In the genomic region with DNA sequence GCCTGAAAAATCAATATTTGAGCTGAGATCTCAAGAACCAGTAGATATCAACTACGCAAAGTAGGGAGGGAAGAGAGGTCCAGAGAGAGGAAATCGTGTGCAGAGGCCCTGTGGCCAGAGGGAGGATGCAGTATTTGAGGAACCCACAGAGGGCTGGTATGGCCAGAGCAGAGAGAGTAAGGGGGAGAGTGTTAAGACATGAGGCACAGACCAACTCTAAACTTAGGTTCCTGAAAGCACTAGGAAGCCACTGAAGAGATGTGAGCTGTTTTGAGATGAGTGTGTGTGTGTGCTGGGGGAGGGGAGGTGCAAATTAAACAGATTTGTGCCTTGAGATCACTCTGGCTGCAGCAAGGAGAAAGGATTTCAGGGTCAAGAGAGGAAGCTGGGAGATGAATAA, we compare ENCODE assay signal across 14 cellular contexts. TPM values are rescaled to one million over a fixed set of nuclear protein-coding genes. Genes with fewer than 3 reads are reported as not detected.
DNase-seq lines count a peak whose midpoint lies in the region; ATAC-seq and TF ChIP-seq lines count a peak whose summit lies in the region.
"Had no signal": no experiment of that assay in that cellular context is flagged by ENCODE, and none has a peak within 500 bp of the region (broad histone marks: within the 10 kb centered on the region; RNA-seq: fewer than 3 reads in every experiment).

No MANE protein-coding gene starts in this region.

- no peaks in the 10 kb centered on the region for H3K27me3 ChIP-seq in naive thymus-derived CD4-positive, alpha-beta T cell (ENCODE audit: control insufficient read depth in 2 of 2, insufficient read depth in 2 of 2, low read length in 2 of 2)
- no peaks in the 10 kb centered on the region for H3K27me3 ChIP-seq in Karpas-422 (ENCODE audit: low read length)
- H3K27me3 ChIP-seq: sigmoid colon had no signal

- no peaks in the 10 kb centered on the region for H3K36me3 ChIP-seq in naive thymus-derived CD4-positive, alpha-beta T cell (ENCODE audit: control insufficient read depth in 2 of 3, insufficient read depth in 3 of 3, low read length in 3 of 3)
- no peaks in the 10 kb centered on the region for H3K36me3 ChIP-seq in Karpas-422 (ENCODE audit: insufficient read depth, low read length)
- H3K36me3 ChIP-seq: sigmoid colon had no signal

- H3K4me2 ChIP-seq in Karpas-422 (ENCODE audit: low read depth, low read length, poor library complexity, severe bottlenecking), result no peak overlapping the region

- no peak overlapping the region for H3K4me3 ChIP-seq in naive thymus-derived CD4-positive, alpha-beta T cell (ENCODE audit: low read length)
- no peak overlapping the region for H3K4me3 ChIP-seq in Karpas-422 (ENCODE audit: low read length)
- H3K4me3 ChIP-seq: sigmoid colon had no signal

- no peak overlapping the region for H3K27ac ChIP-seq in naive thymus-derived CD4-positive, alpha-beta T cell (ENCODE audit: low read depth, low read length)
- H3K27ac ChIP-seq in Karpas-422 (ENCODE audit: low read length), result no peak overlapping the region
- H3K27ac ChIP-seq: sigmoid colon had no signal

- TF ChIP-seq CTCF in osteocyte (IDR thresholded peaks at IDR 0.05), result no peak

- H3K9me3 Mint-ChIP-seq in naive thymus-derived CD4-positive, alpha-beta T cell, result peaks cover 0 to 1% (median 0%) of the 10 kb centered on the region in 11 donors
- H3K9me3 Mint-ChIP-seq in osteocyte (ENCODE audit: unreplicated experiment), result no peaks in the 10 kb centered on the region

- no peaks in the 10 kb centered on the region for H3K9me3 ChIP-seq in naive thymus-derived CD4-positive, alpha-beta T cell (ENCODE audit: control insufficient read depth in 2 of 3, low read length in 3 of 3)
- no peaks in the 10 kb centered on the region for H3K9me3 ChIP-seq in Karpas-422 (ENCODE audit: low read length)
- H3K9me3 ChIP-seq: sigmoid colon had no signal

- ATAC-seq in GM21576 (IDR thresholded peaks at IDR 0.05; ENCODE audit: unreplicated experiment) (peak; percentile 79), HG03378 (IDR thresholded peaks at IDR 0.05; ENCODE audit: unreplicated experiment) (peak; percentile 81)
- peak; percentile 48 for ATAC-seq in naive thymus-derived CD4-positive, alpha-beta T cell

- no peak overlapping the region for H3K4me3 Mint-ChIP-seq in naive thymus-derived CD4-positive, alpha-beta T cell
- H3K4me3 Mint-ChIP-seq in osteocyte (ENCODE audit: unreplicated experiment), result no peak overlapping the region

- H3K27me3 Mint-ChIP-seq in naive thymus-derived CD4-positive, alpha-beta T cell, result peaks cover 0 to 4% (median 0%) of the 10 kb centered on the region in 5 donors
- H3K27me3 Mint-ChIP-seq in osteocyte (ENCODE audit: unreplicated experiment), result peaks cover 51% of the 10 kb centered on the region

- no peaks in the 10 kb centered on the region for H3K36me3 Mint-ChIP-seq in naive thymus-derived CD4-positive, alpha-beta T cell
- H3K36me3 Mint-ChIP-seq in osteocyte (ENCODE audit: unreplicated experiment), result no peaks in the 10 kb centered on the region

- H3K79me2 ChIP-seq in Karpas-422 (ENCODE audit: low read length), result no peaks in the 10 kb centered on the region

- no peak overlapping the region for H2AFZ ChIP-seq in Karpas-422 (ENCODE audit: low read length)

- H3K4me1 ChIP-seq in naive thymus-derived CD4-positive, alpha-beta T cell (ENCODE audit: control insufficient read depth in 2 of 2, insufficient read depth in 2 of 2, low read length in 2 of 2), result no peaks in the 10 kb centered on the region
- H3K4me1 ChIP-seq in Karpas-422 (ENCODE audit: low read length), result peaks cover 5% of the 10 kb centered on the region; the same call in 1 of the 2 replicates
- H3K4me1 ChIP-seq: sigmoid colon had no signal

- peak overlapping the region in 1 of 9 donors; percentile 56 for H3K27ac Mint-ChIP-seq in naive thymus-derived CD4-positive, alpha-beta T cell
- H3K27ac Mint-ChIP-seq in osteocyte (ENCODE audit: unreplicated experiment), result no peak overlapping the region

- no peaks in the 10 kb centered on the region for H4K20me1 ChIP-seq in Karpas-422 (ENCODE audit: insufficient read depth, low read depth, low read length)

- CTCF ChIA-PET in naive thymus-derived CD4-positive, alpha-beta T cell (lab: Charles Lee), result no interaction called here

- peak; percentile 65 for DNase-seq in SKM-1 treated with dmso at 0.1 percent for 144 hours (lab: John Stamatoyannopoulos, UW; ENCODE audit: unreplicated experiment)
- no peak for DNase-seq in SKM-1 (lab: John Stamatoyannopoulos, UW; ENCODE audit: unreplicated experiment)
- no peak for DNase-seq in naive thymus-derived CD4-positive, alpha-beta T cell
- no peak for DNase-seq in occipital lobe (lab: John Stamatoyannopoulos, UW)
- DNase-seq in Karpas-422, result no peak
- no peak for DNase-seq in osteocyte (ENCODE audit: extremely low spot score, unreplicated experiment)
- DNase-seq: activated effector memory CD4-positive, alpha-beta T cell treated with Interleukin-2 at 50 U/mL for 16 hours; glutamatergic neuron; HCEC 1CT; sigmoid colon had no signal

- H3K9ac ChIP-seq in Karpas-422 (ENCODE audit: low read length), result no peak overlapping the region

- H3K4me1 Mint-ChIP-seq in naive thymus-derived CD4-positive, alpha-beta T cell, result peaks cover 0 to 9% (median 0%) of the 10 kb centered on the region in 7 donors
- no peaks in the 10 kb centered on the region for H3K4me1 Mint-ChIP-seq in osteocyte (ENCODE audit: unreplicated experiment)

- no peaks in the 10 kb centered on the region for H3K9me2 ChIP-seq in Karpas-422 (replicated peaks; ENCODE audit: insufficient read depth, low read length)

- POLR2A ChIA-PET in naive thymus-derived CD4-positive, alpha-beta T cell (lab: Charles Lee), result no interaction called here

- intact Hi-C loops in naive thymus-derived CD4-positive, alpha-beta T cell (cut with micrococcal nuclease), result no loop called here

RNA-seq across cellular contexts. Expression of a gene that starts 10.9 kb away (rescaled TPM):
- total RNA-seq in naive thymus-derived CD4-positive, alpha-beta T cell, result not detected
- not detected for polyA plus RNA-seq in naive thymus-derived CD4-positive, alpha-beta T cell
- total RNA-seq in occipital lobe, result not detected
- total RNA-seq in Karpas-422 (2014; rRNA removed; shearing (Covaris generic); ENCODE audit: low replicate concordance), result not detected in 2 replicates
- total RNA-seq in osteocyte, result not detected in 2 replicates
- total RNA-seq: A172, Daoy had no signal

RNA-seq across cellular contexts. Expression of a gene that starts 21.9 kb away (rescaled TPM):
- total RNA-seq in naive thymus-derived CD4-positive, alpha-beta T cell, result not detected
- polyA plus RNA-seq in naive thymus-derived CD4-positive, alpha-beta T cell, result not detected
- total RNA-seq in occipital lobe (not detected), osteocyte (not detected in 2 replicates)
- not detected in 2 replicates for total RNA-seq in Karpas-422 (2014; rRNA removed; shearing (Covaris generic); ENCODE audit: low replicate concordance)
- total RNA-seq: A172, Daoy, sigmoid colon had no signal
